ENCODE assay signal across 16 cellular contexts in the genomic region with DNA sequence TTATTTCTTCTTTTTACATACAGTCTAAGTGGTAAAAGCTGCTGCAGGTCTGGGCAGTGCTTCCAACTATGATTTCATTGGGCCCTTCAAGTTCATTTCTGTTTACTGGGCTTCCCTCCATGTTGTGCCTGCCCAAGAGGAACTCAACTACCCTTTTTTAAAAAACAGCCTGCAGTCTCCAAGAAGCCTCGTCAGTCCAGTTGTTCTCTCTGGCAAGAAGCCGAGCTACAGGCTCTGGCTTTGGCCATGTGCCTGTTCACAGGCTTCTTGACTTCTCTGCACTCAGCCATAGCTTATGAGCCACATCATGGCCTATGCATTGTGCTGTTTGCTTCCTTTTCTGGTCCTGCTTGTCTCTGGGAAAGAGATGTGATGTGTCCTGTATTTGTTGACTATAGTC.
DNase-seq lines count a peak whose midpoint lies in the region; ATAC-seq and TF ChIP-seq lines count a peak whose summit lies in the region.
"Had no signal": no experiment of that assay in that cellular context is flagged by ENCODE, and none has a peak within 500 bp of the region (broad histone marks: within the 10 kb centered on the region; RNA-seq: fewer than 3 reads in every experiment).

No MANE protein-coding gene starts in this region.

- ATAC-seq in PC-3, result no peak
- ATAC-seq in GM21390 (IDR thresholded peaks at IDR 0.05; ENCODE audit: unreplicated experiment), result no peak
- ATAC-seq in HG03354 (IDR thresholded peaks at IDR 0.05; ENCODE audit: poor library complexity, severe bottlenecking, unreplicated experiment), result no peak
- no peak for ATAC-seq in GM19395 (IDR thresholded peaks at IDR 0.05; ENCODE audit: unreplicated experiment)

- BruUV-seq in PC-3 (replicated peaks; lab: Mats Ljungman, UMichigan), result no TSS peak

- H3K27ac ChIP-seq in PC-3 (ENCODE audit: low read length) (no peak overlapping the region), fibroblast of lung (ENCODE audit: insufficient read depth, low read length) (no peak overlapping the region)
- H3K27ac ChIP-seq: esophagus muscularis mucosa, neutrophil had no signal

- H3K4me3 ChIP-seq in PC-3 (ENCODE audit: low read length) (no peak overlapping the region), fibroblast of lung (replicated peaks in 1 of 4; ENCODE audit: control extremely low read depth in 1 of 4, insufficient read depth in 1 of 4, low read depth in 3 of 4, low read length in 4 of 4) (no peak overlapping the region)
- H3K4me3 ChIP-seq: esophagus muscularis mucosa had no signal

- H3K9me3 ChIP-seq in PC-3 (ENCODE audit: low read length), result no peaks in the 10 kb centered on the region
- no peaks in the 10 kb centered on the region for H3K9me3 ChIP-seq in fibroblast of lung (ENCODE audit: control insufficient read depth, insufficient read depth, low read depth, low read length)
- H3K9me3 ChIP-seq: esophagus muscularis mucosa, neutrophil had no signal

- POLR2A ChIA-PET in PC-3 (lab: Charles Lee; ENCODE audit: unreplicated experiment), result no interaction called here

- CTCF ChIA-PET in PC-3 (lab: Charles Lee), result no interaction called here

- H2AFZ ChIP-seq in PC-3 (ENCODE audit: low read length), result no peak overlapping the region
- no peak overlapping the region for H2AFZ ChIP-seq in fibroblast of lung (ENCODE audit: low read length)

- H3K36me3 ChIP-seq in PC-3 (ENCODE audit: low read depth, low read length), result no peaks in the 10 kb centered on the region
- H3K36me3 ChIP-seq in fibroblast of lung (ENCODE audit: control insufficient read depth, insufficient read depth, low read length), result no peaks in the 10 kb centered on the region
- H3K36me3 ChIP-seq: esophagus muscularis mucosa, neutrophil had no signal

- no peaks in the 10 kb centered on the region for H3F3A ChIP-seq in PC-3 (ENCODE audit: low read length, unreplicated experiment)

- no peak for TF ChIP-seq CTCF in PC-3 (conservative IDR thresholded peaks at IDR 0.05; ENCODE audit: low read depth, low read length)
- TF ChIP-seq CTCF in fibroblast of lung (conservative IDR thresholded peaks at IDR 0.05 in 1 of 2, IDR thresholded peaks at IDR 0.05 in 1 of 2; ENCODE audit: low read depth in 1 of 2, low read length in 2 of 2), result no peak

- H4K20me1 ChIP-seq in PC-3 (ENCODE audit: low read length) (no peaks in the 10 kb centered on the region), fibroblast of lung (ENCODE audit: control insufficient read depth, extremely low read depth, insufficient read depth, low read length) (no peaks in the 10 kb centered on the region)

- H3K4me2 ChIP-seq in PC-3 (ENCODE audit: low read length) (no peak overlapping the region), fibroblast of lung (ENCODE audit: extremely low read depth, insufficient read depth, low read length) (no peak overlapping the region)

- DNase-seq in Ammon's horn (ENCODE audit: low spot score) (peak; percentile 29), PC-3 (peak; percentile 26), fibroblast of lung (ENCODE audit: low read depth in 2 of 2) (peak; percentile 66), myocyte (ENCODE audit: low read depth) (peak; percentile 91)
- no peak for DNase-seq in stimulated activated CD4-positive, alpha-beta T cell treated with anti-CD3 and anti-CD28 coated beads, Interleukin-1b, Interleukin-23, amount 100 ng/mL, for 48 hours
- DNase-seq: activated CD4-positive, alpha-beta memory T cell treated with anti-CD3 and anti-CD28 coated beads, Interleukin-2, amount 10 ng/mL, durations not matched to agents 7 days and 5 days; AML-193; kidney glomerular epithelial cell; NCI-H1930; stimulated activated CD4-positive, alpha-beta T cell treated with anti-CD3 and anti-CD28 coated beads, Interleukin-12 subunit alpha, Interleukin-12 subunit beta, amount 100 ng/mL, for 4 hours; T-helper 2 cell had no signal

- H3K79me2 ChIP-seq in PC-3 (ENCODE audit: low read length) (no peaks in the 10 kb centered on the region), fibroblast of lung (ENCODE audit: control insufficient read depth, insufficient read depth, low read length) (no peaks in the 10 kb centered on the region)

- H3K27me3 ChIP-seq in PC-3 (ENCODE audit: low read length), result no peaks in the 10 kb centered on the region
- H3K27me3 ChIP-seq in fibroblast of lung (ENCODE audit: control insufficient read depth, insufficient read depth, low read length), result no peaks in the 10 kb centered on the region
- H3K27me3 ChIP-seq: esophagus muscularis mucosa, neutrophil had no signal

- H3K9me2 ChIP-seq in PC-3 (replicated peaks; ENCODE audit: low read length), result no peaks in the 10 kb centered on the region

- H3K9ac ChIP-seq in PC-3 (ENCODE audit: low read length) (no peak overlapping the region), fibroblast of lung (ENCODE audit: insufficient read depth, low read length) (no peak overlapping the region)

- H3K4me1 ChIP-seq in PC-3 (ENCODE audit: insufficient read depth, low read length) (peaks cover 8% of the 10 kb centered on the region), fibroblast of lung (ENCODE audit: control insufficient read depth, extremely low read depth, insufficient read depth, low read length) (no peaks in the 10 kb centered on the region)

- intact Hi-C loops in PC-3 (cut with micrococcal nuclease), result no loop called here
